In the genomic region with DNA sequence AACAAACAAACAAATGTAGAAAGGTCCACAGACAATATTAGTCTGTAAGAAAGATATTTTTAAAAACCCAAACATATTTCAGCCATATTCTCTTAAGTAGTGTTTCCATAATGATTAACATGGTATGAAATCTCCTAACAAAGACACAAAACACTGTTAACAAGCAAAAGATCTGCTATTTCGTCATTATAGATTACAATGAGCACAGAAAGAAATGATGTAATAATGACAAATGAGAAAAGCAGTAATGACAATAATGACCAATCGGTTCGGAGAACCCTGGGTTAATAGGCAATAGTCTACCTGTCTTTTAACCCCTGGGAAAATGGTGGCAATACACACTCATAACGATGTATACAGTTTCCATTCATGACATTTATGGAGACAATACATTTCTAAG, we compare ENCODE assay signal across 9 cellular contexts.
"Had no signal": no experiment of that assay in that cellular context is flagged by ENCODE, and none has a peak within 500 bp of the region (broad histone marks: within the 10 kb centered on the region; RNA-seq: fewer than 3 reads in every experiment).

No MANE protein-coding gene starts in this region.

- H3K27ac Mint-ChIP-seq: GM23338, HFFc6, IgD-negative memory B cell had no signal

- DNase-seq: H9, HCEC 1CT, HFFc6, KG1 had no signal

- H3K4me1 Mint-ChIP-seq: GM23338, H9 had no signal

- H2AFZ ChIP-seq: GM23338 had no signal

- FAIRE-seq: H1, H54 had no signal

- H3K4me2 ChIP-seq: GM23338 had no signal

- H3K27ac ChIP-seq: HL-60 had no signal

- H3K27me3 Mint-ChIP-seq: IgD-negative memory B cell had no signal

- H3K4me3 ChIP-seq: GM23338 had no signal

- H3K4me3 Mint-ChIP-seq: GM23338, H9, HFFc6, IgD-negative memory B cell had no signal

- H3K9me3 Mint-ChIP-seq: GM23338, H9, HFFc6, IgD-negative memory B cell had no signal
